ENCODE assay signal across 18 cellular contexts in the genomic region with DNA sequence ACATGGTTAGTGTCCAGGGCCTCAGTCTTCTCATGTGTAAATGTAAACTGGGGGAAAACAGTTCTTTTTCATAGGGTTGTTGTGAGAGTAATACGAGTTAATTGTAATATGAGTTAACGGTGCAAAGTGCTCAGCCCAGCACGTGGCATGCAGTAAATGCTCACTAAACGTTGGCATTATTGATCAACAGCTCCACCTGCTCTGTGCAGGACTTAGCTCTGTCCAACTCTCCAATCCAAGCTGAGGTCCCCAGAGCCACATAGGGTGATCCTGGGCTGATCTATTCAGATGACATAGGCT. TPM values are rescaled to one million over a fixed set of nuclear protein-coding genes. Genes with fewer than 3 reads are reported as not detected.
DNase-seq lines count a peak whose midpoint lies in the region; ATAC-seq and TF ChIP-seq lines count a peak whose summit lies in the region.
"Had no signal": no experiment of that assay in that cellular context is flagged by ENCODE, and none has a peak within 500 bp of the region (broad histone marks: within the 10 kb centered on the region; RNA-seq: fewer than 3 reads in every experiment).

No MANE protein-coding gene starts in this region.

- no peak overlapping the region for H4K8ac ChIP-seq in IMR-90 (ENCODE audit: low read depth in 2 of 2, low read length in 2 of 2)

- H2AFZ ChIP-seq in IMR-90 (replicated peaks; ENCODE audit: low read length, poor library complexity) (no peak overlapping the region), SK-N-SH (ENCODE audit: low read depth) (no peak overlapping the region), fibroblast of lung (ENCODE audit: low read length) (no peak overlapping the region)

- in situ Hi-C loops in IMR-90 (cut with MboI; ENCODE audit: low sequenced_read_pairs): no loop called here

- H2BK120ac ChIP-seq in IMR-90 (ENCODE audit: low read depth, low read length): peak overlapping the region; percentile 58; the same call in 1 of the 2 replicates

- no peak for ATAC-seq in IMR-90 (ENCODE audit: low read depth)
- ATAC-seq: CD8-positive, alpha-beta T cell had no signal

- H3K79me2 ChIP-seq in SK-N-SH (ENCODE audit: insufficient read depth) (peaks cover 68% of the 10 kb centered on the region), fibroblast of lung (ENCODE audit: control insufficient read depth, insufficient read depth, low read length) (no peaks in the 10 kb centered on the region)

- no peaks in the 10 kb centered on the region for H3K27me3 ChIP-seq in IMR-90 (ENCODE audit: control insufficient read depth, insufficient read depth, low read length)
- H3K27me3 ChIP-seq in SK-N-SH (ENCODE audit: insufficient read depth): no peaks in the 10 kb centered on the region
- H3K27me3 ChIP-seq in fibroblast of lung (ENCODE audit: control insufficient read depth, insufficient read depth, low read length): no peaks in the 10 kb centered on the region

- no peak overlapping the region for H3K56ac ChIP-seq in IMR-90 (ENCODE audit: extremely low read depth, insufficient read depth, low read length)

- no peaks in the 10 kb centered on the region; the same call in 1 of the 2 replicates for H3K9me1 ChIP-seq in IMR-90 (ENCODE audit: insufficient read depth, low read length)

- H3K36me3 ChIP-seq in IMR-90 (ENCODE audit: control insufficient read depth, insufficient read depth, low read length) (no peaks in the 10 kb centered on the region), SK-N-SH (replicated peaks in 1 of 2; ENCODE audit: control insufficient read depth in 1 of 2, insufficient read depth in 2 of 2, low read length in 1 of 2) (peaks cover 0 to 3% of the 10 kb centered on the region in 2 experiments), fibroblast of lung (ENCODE audit: control insufficient read depth, insufficient read depth, low read length) (no peaks in the 10 kb centered on the region)

- H2AK5ac ChIP-seq in IMR-90 (ENCODE audit: low read depth, low read length): no peak overlapping the region

- H3K9me2 ChIP-seq in SK-N-SH: no peaks in the 10 kb centered on the region

- dilution Hi-C loops in IMR-90 (cut with HindIII; ENCODE audit: low sequenced_read_pairs, unreplicated experiment): no loop called here

- H3K9ac ChIP-seq in IMR-90 (ENCODE audit: low read depth, low read length): no peak overlapping the region
- no peak overlapping the region; the same call in 1 of the 2 replicates for H3K9ac ChIP-seq in SK-N-SH
- H3K9ac ChIP-seq in fibroblast of lung (ENCODE audit: insufficient read depth, low read length): no peak overlapping the region

- H3K18ac ChIP-seq in IMR-90 (ENCODE audit: low read depth, low read length): no peak overlapping the region

- 0 out of 2 replicates have a peak overlapping the region, but pooled peaks have one; percentile 36 for H3K4ac ChIP-seq in IMR-90 (ENCODE audit: low read depth, low read length)

- POLR2A ChIA-PET in IMR-90 (lab: Charles Lee; ENCODE audit: unreplicated experiment): no interaction called here
- POLR2A ChIA-PET in SK-N-SH (lab: Yijun Ruan, JAX): no interaction called here

- H3F3A ChIP-seq in SK-N-SH (replicated peaks; ENCODE audit: insufficient read depth): peaks cover 26% of the 10 kb centered on the region

- no peak overlapping the region for H3K27ac ChIP-seq in IMR-90 (ENCODE audit: insufficient read depth, low read length)
- H3K27ac ChIP-seq in SK-N-SH (ENCODE audit: low read depth in 2 of 2, low read length in 1 of 2): peak overlapping the region in 1 of 2 experiments; percentile 97; a peak in 2 of 4 replicates
- H3K27ac ChIP-seq in fibroblast of lung (ENCODE audit: insufficient read depth, low read length): no peak overlapping the region
- H3K27ac ChIP-seq in temporal lobe (ENCODE audit: low read depth, low read length): peak overlapping the region; percentile 14

- DNase-seq in IMR-90: no peak
- DNase-seq in SK-N-SH: no peak
- DNase-seq in fibroblast of lung (ENCODE audit: low read depth in 2 of 2): no peak
- no peak for DNase-seq in cerebellum (ENCODE audit: low spot score)
- DNase-seq in occipital lobe (lab: John Stamatoyannopoulos, UW): no peak
- DNase-seq in activated CD4-positive, alpha-beta T cell treated with anti-CD3 and anti-CD28 coated beads for 48 hours: no peak
- DNase-seq: AML-193; CD8-positive, alpha-beta T cell; DND-41; KG1; NCI-H1092 treated with DMSO at 0.1 percent for 48 hours; NCI-H1436 treated with DMSO at 0.1 percent for 48 hours; NCI-H2029; NCI-H526; OCI-M1; RPMI8226; SIG-M5 had no signal

- H3K9me3 ChIP-seq in IMR-90 (ENCODE audit: control insufficient read depth, insufficient read depth, low read length) (no peaks in the 10 kb centered on the region), SK-N-SH (no peaks in the 10 kb centered on the region), fibroblast of lung (ENCODE audit: control insufficient read depth, insufficient read depth, low read depth, low read length) (no peaks in the 10 kb centered on the region)

- no TSS peak for BruUV-seq in IMR-90 (replicated peaks; lab: Mats Ljungman, UMichigan)

- H3K23ac ChIP-seq in IMR-90 (ENCODE audit: low read depth, low read length): no peak overlapping the region

- H3K4me1 ChIP-seq in IMR-90 (ENCODE audit: control insufficient read depth, insufficient read depth, low read length): no peaks in the 10 kb centered on the region; the same call in 1 of the 2 replicates
- H3K4me1 ChIP-seq in SK-N-SH (ENCODE audit: control insufficient read depth in 1 of 2, insufficient read depth in 2 of 2, low read depth in 1 of 2, low read length in 1 of 2): peaks cover 5 to 28% of the 10 kb centered on the region in 2 experiments
- H3K4me1 ChIP-seq in fibroblast of lung (ENCODE audit: control insufficient read depth, extremely low read depth, insufficient read depth, low read length): peaks cover 14% of the 10 kb centered on the region

- TF ChIP-seq EP300 in SK-N-SH (IDR thresholded peaks at IDR 0.05; ENCODE audit: borderline replicate concordance in 1 of 2, low read depth in 1 of 2, low read length in 1 of 2): peak in 1 of 2 experiments; percentile 14; a peak in 1 of 4 replicates

- H3K4me2 ChIP-seq in IMR-90 (ENCODE audit: low read depth, low read length) (no peak overlapping the region), SK-N-SH (peak overlapping the region; percentile 42), fibroblast of lung (ENCODE audit: extremely low read depth, insufficient read depth, low read length) (peak overlapping the region; percentile 55)

- intact Hi-C loops in IMR-90 (cut with micrococcal nuclease): no loop called here

- no peak overlapping the region for H4K91ac ChIP-seq in IMR-90 (ENCODE audit: insufficient read depth, low read depth, low read length)

- TF ChIP-seq CTCF in IMR-90 (conservative IDR thresholded peaks at IDR 0.05; ENCODE audit: low read depth, low read length) (no peak), SK-N-SH (IDR thresholded peaks at IDR 0.05) (no peak), fibroblast of lung (conservative IDR thresholded peaks at IDR 0.05 in 1 of 2, IDR thresholded peaks at IDR 0.05 in 1 of 2; ENCODE audit: low read depth in 1 of 2, low read length in 2 of 2) (no peak)

- H4K5ac ChIP-seq in IMR-90 (ENCODE audit: low read depth, low read length): no peak overlapping the region

- H2AK9ac ChIP-seq in IMR-90 (replicated peaks; ENCODE audit: low read depth, low read length, poor library complexity): no peak overlapping the region

- H3K4me3 ChIP-seq in IMR-90 (ENCODE audit: insufficient read depth, low read depth, low read length) (no peak overlapping the region), SK-N-SH (ENCODE audit: low read depth in 2 of 2, low read length in 1 of 2) (peak overlapping the region in 1 of 2 experiments; percentile 20; a peak in 1 of 4 replicates), fibroblast of lung (replicated peaks in 1 of 4; ENCODE audit: control extremely low read depth in 1 of 4, insufficient read depth in 1 of 4, low read depth in 3 of 4, low read length in 4 of 4) (no peak overlapping the region)

- CTCF ChIA-PET in IMR-90 (lab: Yijun Ruan, JAX) (no interaction called here), SK-N-SH (lab: Yijun Ruan, JAX) (no interaction called here)

- no peak overlapping the region for H2BK15ac ChIP-seq in IMR-90 (ENCODE audit: low read depth, low read length)

- TF ChIP-seq RAD21 in IMR-90 (IDR thresholded peaks at IDR 0.05; ENCODE audit: low read length) (no peak), SK-N-SH (IDR thresholded peaks at IDR 0.05; ENCODE audit: low read length) (no peak)

- H2BK5ac ChIP-seq in IMR-90 (ENCODE audit: low read depth, low read length, poor library complexity, severe bottlenecking): no peak overlapping the region

- no peak overlapping the region; the same call in 1 of the 2 replicates for H2BK20ac ChIP-seq in IMR-90 (ENCODE audit: low read depth, low read length)

- H4K20me1 ChIP-seq in IMR-90 (ENCODE audit: insufficient read depth, low read length) (no peaks in the 10 kb centered on the region), SK-N-SH (ENCODE audit: insufficient read depth) (no peaks in the 10 kb centered on the region), fibroblast of lung (ENCODE audit: control insufficient read depth, extremely low read depth, insufficient read depth, low read length) (no peaks in the 10 kb centered on the region)

- WGBS in IMR-90 (ENCODE audit: extremely low coverage in 2 of 2, insufficient read length in 1 of 2), 2 experiments: 44% methylated on average over 3 of the region's 4 CpGs; no CpG with 5 or more reads in 1 of the 2 experiments
- 4% methylated on average over 4 of the region's 4 CpGs for WGBS in SK-N-SH (ENCODE audit: low lambda C conversion rate)

- TF ChIP-seq POLR2A in IMR-90 (IDR thresholded peaks at IDR 0.05; ENCODE audit: low read depth, low read length): no peak

- H3K14ac ChIP-seq in IMR-90 (replicated peaks; ENCODE audit: low read depth, low read length): no peak overlapping the region

- H3K79me1 ChIP-seq in IMR-90 (ENCODE audit: low read depth in 1 of 2, low read length in 2 of 2): no peaks in the 10 kb centered on the region; a peak in 1 of 4 replicates

TF ChIP-seq in IMR-90, 13 proteins besides CTCF, POLR2A, EP300 and RAD21 (continues in another document):
- TF ChIP-seq MAZ (IDR thresholded peaks at IDR 0.05; ENCODE audit: borderline replicate concordance, low read depth, low read length): no peak

TF ChIP-seq in SK-N-SH, 30 proteins besides CTCF, POLR2A, EP300 and RAD21 (continues in another document):
- TF ChIP-seq TEAD4 (IDR thresholded peaks at IDR 0.05; ENCODE audit: borderline replicate concordance, insufficient read depth) (no peak), RXRA (IDR thresholded peaks at IDR 0.05; ENCODE audit: borderline replicate concordance, low read depth) (no peak)

RNA-seq across cellular contexts. Expression of gene SPOCK1, which starts 28.3 kb away (rescaled TPM):
- total RNA-seq in IMR-90 (2012; rRNA removed) (5.0 and 8.1 TPM in 2 replicates), fibroblast of lung (11.1 and 30.3 TPM in 2 replicates), temporal lobe (93.4 TPM), cerebellum (40.5 TPM), occipital lobe (36.7 TPM)
- polyA plus RNA-seq in IMR-90 (2012; rRNA removed) (15.8 and 20.3 TPM in 2 replicates), SK-N-SH (2012; rRNA removed) (9.1 and 11.3 TPM in 2 replicates), fibroblast of lung (34.9 and 44.9 TPM in 2 replicates)
- 6.6 and 11.6 TPM in 2 replicates for polyA plus RNA-seq in IMR-90 (2012; cell fraction: cytosol; rRNA removed)
- polyA plus RNA-seq in IMR-90 (2012; cell fraction: nucleus; rRNA removed; ENCODE audit: low replicate concordance): 4.8 and 6.5 TPM in 2 replicates
- polyA plus RNA-seq in SK-N-SH (2012; cell fraction: cytosol; rRNA removed): 12.0 and 15.4 TPM in 2 replicates
- 4.8 and 8.7 TPM in 2 replicates for polyA plus RNA-seq in SK-N-SH (2012; cell fraction: nucleus; rRNA removed)
- polyA plus RNA-seq in fibroblast of lung (2012): 24.6 and 28.7 TPM in 2 replicates
- polyA minus RNA-seq in fibroblast of lung (ENCODE audit: low replicate concordance): 32.5 TPM in 2 replicates
- total RNA-seq: CD8-positive, alpha-beta T cell had no signal
